Comparison of ENCODE assay signal across 10 cellular contexts in genomic region chr1:68160021-68160420, GRCh38.
"Had no signal": no experiment of that assay in that cellular context is flagged by ENCODE, and none has a peak within 500 bp of the region (broad histone marks: within the 10 kb centered on the region; RNA-seq: fewer than 3 reads in every experiment).

No MANE protein-coding gene starts in this region.

- H3K4me3 ChIP-seq: GM23248, HAP-1, K562 had no signal

- DNase-seq: GM23248, GOT3, H7, HFFc6, IMR-90 had no signal

- H3K9me3 ChIP-seq: HAP-1 had no signal

- H3K27ac ChIP-seq: GM23248, HL-60, KMS-11 had no signal

- H3K9ac ChIP-seq: GM23248, KMS-11 had no signal

- H3K4me2 ChIP-seq: KMS-11 had no signal

- ATAC-seq: HCT116, K562 had no signal

- H2AFZ ChIP-seq: GM23248 had no signal
